Comparison of ENCODE assay signal across 8 cellular contexts in the genomic region with DNA sequence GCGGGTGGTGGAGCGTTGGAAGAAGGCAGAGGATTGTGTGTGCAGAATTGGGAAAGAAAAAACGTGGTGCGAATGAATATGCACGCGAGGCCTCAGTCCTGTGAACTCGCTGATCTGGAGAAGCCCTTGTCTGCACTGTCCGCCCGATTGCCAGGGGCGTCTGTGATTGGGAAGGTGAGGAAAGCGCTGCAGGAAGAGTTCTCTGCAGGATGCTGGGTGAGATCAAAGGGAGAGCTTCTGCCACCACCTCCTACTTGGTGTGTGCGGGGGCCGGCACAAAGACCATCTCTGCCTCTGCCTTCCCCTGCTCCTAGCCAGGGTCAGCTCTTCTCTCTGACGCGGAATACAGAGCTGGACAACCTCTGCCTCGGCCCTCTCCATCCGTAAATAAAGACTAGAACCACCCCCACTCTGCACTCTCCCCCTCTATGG. TPM values are rescaled to one million over a fixed set of nuclear protein-coding genes. Genes with fewer than 3 reads are reported as not detected.
A peak's percentile ranks its signal among the peaks of the same experiment; 100 is the strongest.
DNase-seq lines count a peak whose midpoint lies in the region; ATAC-seq lines count a peak whose summit lies in the region.

No MANE protein-coding gene starts in this region.

- no peak overlapping the region for H3K9ac ChIP-seq in iPS-15b (ENCODE audit: low read depth, low read length)

- H3K27ac Mint-ChIP-seq in activated T-helper 1 cell treated with anti-CD3 and anti-CD28 coated beads, Interleukin-12 subunit alpha, Interleukin-12 subunit beta, Interleukin-2, Interleukin-4 antibody, amounts not matched to agents 30 ng/mL and 10 ng/mL and 1 ng/mL, durations not matched to agents 14 hours and 24 hours and 36 hours, result no peak overlapping the region
- H3K27ac Mint-ChIP-seq in stimulated activated naive B cell treated with anti-CD40 and anti-IgM and Interleukin-4, amounts not matched to agents 10 μg/mL and 1 μg/mL and 100 μg/mL, for 72 hours, result peak overlapping the region; percentile 97

- peaks cover 8% of the 10 kb centered on the region for H3K4me1 ChIP-seq in iPS-15b (ENCODE audit: control insufficient read depth, insufficient read depth, low read length)

- H3K4me3 ChIP-seq in iPS-15b (ENCODE audit: low read depth, low read length), result peak overlapping the region; percentile 77

- no peaks in the 10 kb centered on the region for H3K27me3 ChIP-seq in iPS-15b (ENCODE audit: control insufficient read depth, insufficient read depth, low read length)

- no peak for ATAC-seq in stimulated activated naive B cell treated with anti-CD40 and anti-IgM and Interleukin-4, amounts not matched to agents 10 μg/mL and 1 μg/mL and 100 μg/mL, for 72 hours (replicated peaks)
- no peak for ATAC-seq in GM18861 (IDR thresholded peaks at IDR 0.05; ENCODE audit: unreplicated experiment)
- ATAC-seq in HG03439 (IDR thresholded peaks at IDR 0.05; ENCODE audit: unreplicated experiment), result no peak

- H3K9me3 Mint-ChIP-seq in activated T-helper 1 cell treated with anti-CD3 and anti-CD28 coated beads, Interleukin-12 subunit alpha, Interleukin-12 subunit beta, Interleukin-2, Interleukin-4 antibody, amounts not matched to agents 30 ng/mL and 10 ng/mL and 1 ng/mL, durations not matched to agents 14 hours and 24 hours and 36 hours, result no peaks in the 10 kb centered on the region
- no peaks in the 10 kb centered on the region for H3K9me3 Mint-ChIP-seq in stimulated activated naive B cell treated with anti-CD40 and anti-IgM and Interleukin-4, amounts not matched to agents 10 μg/mL and 1 μg/mL and 100 μg/mL, for 72 hours

- H3K9me3 ChIP-seq in iPS-15b (ENCODE audit: control insufficient read depth, insufficient read depth, low read length), result no peaks in the 10 kb centered on the region

- H3K27me3 Mint-ChIP-seq in activated T-helper 1 cell treated with anti-CD3 and anti-CD28 coated beads, Interleukin-12 subunit alpha, Interleukin-12 subunit beta, Interleukin-2, Interleukin-4 antibody, amounts not matched to agents 30 ng/mL and 10 ng/mL and 1 ng/mL, durations not matched to agents 14 hours and 24 hours and 36 hours (ENCODE audit: insufficient read depth), result no peaks in the 10 kb centered on the region
- no peaks in the 10 kb centered on the region for H3K27me3 Mint-ChIP-seq in stimulated activated naive B cell treated with anti-CD40 and anti-IgM and Interleukin-4, amounts not matched to agents 10 μg/mL and 1 μg/mL and 100 μg/mL, for 72 hours

- H3K4me3 Mint-ChIP-seq in activated T-helper 1 cell treated with anti-CD3 and anti-CD28 coated beads, Interleukin-12 subunit alpha, Interleukin-12 subunit beta, Interleukin-2, Interleukin-4 antibody, amounts not matched to agents 30 ng/mL and 10 ng/mL and 1 ng/mL, durations not matched to agents 14 hours and 24 hours and 36 hours, result peak overlapping the region; percentile 89
- peak overlapping the region; percentile 93 to 98 for H3K4me3 Mint-ChIP-seq in stimulated activated naive B cell treated with anti-CD40 and anti-IgM and Interleukin-4, amounts not matched to agents 10 μg/mL and 1 μg/mL and 100 μg/mL, for 72 hours

- peaks cover 2% of the 10 kb centered on the region for H3K36me3 ChIP-seq in iPS-15b (ENCODE audit: control insufficient read depth, insufficient read depth, low read length)

- peaks cover 25% of the 10 kb centered on the region for H3K4me1 Mint-ChIP-seq in activated T-helper 1 cell treated with anti-CD3 and anti-CD28 coated beads, Interleukin-12 subunit alpha, Interleukin-12 subunit beta, Interleukin-2, Interleukin-4 antibody, amounts not matched to agents 30 ng/mL and 10 ng/mL and 1 ng/mL, durations not matched to agents 14 hours and 24 hours and 36 hours (ENCODE audit: low read depth)
- peaks cover 31 to 49% of the 10 kb centered on the region in 2 donors for H3K4me1 Mint-ChIP-seq in stimulated activated naive B cell treated with anti-CD40 and anti-IgM and Interleukin-4, amounts not matched to agents 10 μg/mL and 1 μg/mL and 100 μg/mL, for 72 hours

- peak; percentile 11 for DNase-seq in NCI-H748 (lab: John Stamatoyannopoulos, UW; ENCODE audit: unreplicated experiment)
- no peak for DNase-seq in NCI-H748 treated with DMSO at 0.1 percent for 48 hours (lab: John Stamatoyannopoulos, UW)
- no peak for DNase-seq in activated T-helper 1 cell treated with anti-CD3 and anti-CD28 coated beads, Interleukin-12 subunit alpha, Interleukin-12 subunit beta, Interleukin-2, Interleukin-4 antibody, amounts not matched to agents 30 ng/mL and 10 ng/mL and 1 ng/mL, durations not matched to agents 14 hours and 24 hours and 36 hours (ENCODE audit: low spot score)
- DNase-seq in stimulated activated naive B cell treated with anti-CD40 and anti-IgM and Interleukin-4, amounts not matched to agents 10 μg/mL and 1 μg/mL and 100 μg/mL, for 72 hours, result no peak
- DNase-seq in SK-N-DZ (ENCODE audit: low spot score), result no peak

- intact Hi-C loops in activated T-helper 1 cell treated with anti-CD3 and anti-CD28 coated beads, Interleukin-12 subunit alpha, Interleukin-12 subunit beta, Interleukin-2, Interleukin-4 antibody, amounts not matched to agents 30 ng/mL and 10 ng/mL and 1 ng/mL, durations not matched to agents 14 hours and 24 hours and 36 hours (cut with micrococcal nuclease), result loop anchor here (1.0 to 2.0 kb wide), 10 partner anchors 23 to 454 kb away; partner anchors contain the start of genes ACLY, CNP, DHX58 and DNAJC7

- H3K36me3 Mint-ChIP-seq in activated T-helper 1 cell treated with anti-CD3 and anti-CD28 coated beads, Interleukin-12 subunit alpha, Interleukin-12 subunit beta, Interleukin-2, Interleukin-4 antibody, amounts not matched to agents 30 ng/mL and 10 ng/mL and 1 ng/mL, durations not matched to agents 14 hours and 24 hours and 36 hours (ENCODE audit: low read depth), result peaks cover 7% of the 10 kb centered on the region
- peaks cover 15 to 18% of the 10 kb centered on the region in 2 donors for H3K36me3 Mint-ChIP-seq in stimulated activated naive B cell treated with anti-CD40 and anti-IgM and Interleukin-4, amounts not matched to agents 10 μg/mL and 1 μg/mL and 100 μg/mL, for 72 hours

RNA-seq across cellular contexts. Expression of gene RAB5C, which starts 0.8 kb away (rescaled TPM):
- 73.3 and 80.0 TPM in 2 replicates for total RNA-seq in activated T-helper 1 cell treated with anti-CD3 and anti-CD28 coated beads, Interleukin-12 subunit alpha, Interleukin-12 subunit beta, Interleukin-2, Interleukin-4 antibody, amounts not matched to agents 30 ng/mL and 10 ng/mL and 1 ng/mL, durations not matched to agents 14 hours and 24 hours and 36 hours
- 88.1 and 90.3 TPM in 2 replicates for polyA plus RNA-seq in SK-N-DZ (2014; cell fraction: cytosol; rRNA removed)
- 51.0 and 78.7 TPM in 2 replicates for polyA plus RNA-seq in SK-N-DZ (2014; cell fraction: nucleus; rRNA removed)

RNA-seq across cellular contexts. Expression of gene KCNH4, which starts 25.3 kb away (rescaled TPM):
- total RNA-seq in activated T-helper 1 cell treated with anti-CD3 and anti-CD28 coated beads, Interleukin-12 subunit alpha, Interleukin-12 subunit beta, Interleukin-2, Interleukin-4 antibody, amounts not matched to agents 30 ng/mL and 10 ng/mL and 1 ng/mL, durations not matched to agents 14 hours and 24 hours and 36 hours, result 1.7 and 1.9 TPM in 2 replicates
- 4.0 TPM in 2 replicates for polyA plus RNA-seq in SK-N-DZ (2014; cell fraction: cytosol; rRNA removed)
- 8.6 and 10.0 TPM in 2 replicates for polyA plus RNA-seq in SK-N-DZ (2014; cell fraction: nucleus; rRNA removed)

RNA-seq across cellular contexts. Expression of gene HCRT, which starts 29.6 kb away (rescaled TPM):
- total RNA-seq in activated T-helper 1 cell treated with anti-CD3 and anti-CD28 coated beads, Interleukin-12 subunit alpha, Interleukin-12 subunit beta, Interleukin-2, Interleukin-4 antibody, amounts not matched to agents 30 ng/mL and 10 ng/mL and 1 ng/mL, durations not matched to agents 14 hours and 24 hours and 36 hours, result not detected in 2 replicates
- polyA plus RNA-seq in SK-N-DZ (2014; cell fraction: cytosol; rRNA removed), result 5.2 and 24.4 TPM in 2 replicates
- 3.8 and 17.4 TPM in 2 replicates for polyA plus RNA-seq in SK-N-DZ (2014; cell fraction: nucleus; rRNA removed)

RNA-seq across cellular contexts. Expression of gene HSPB9, which starts 33.0 kb away (rescaled TPM):
- 0.10 TPM in 1 of 2 replicates, not detected in the other for total RNA-seq in activated T-helper 1 cell treated with anti-CD3 and anti-CD28 coated beads, Interleukin-12 subunit alpha, Interleukin-12 subunit beta, Interleukin-2, Interleukin-4 antibody, amounts not matched to agents 30 ng/mL and 10 ng/mL and 1 ng/mL, durations not matched to agents 14 hours and 24 hours and 36 hours
- polyA plus RNA-seq in SK-N-DZ (2014; cell fraction: cytosol; rRNA removed), result 0.72 and 2.0 TPM in 2 replicates
- polyA plus RNA-seq in SK-N-DZ (2014; cell fraction: nucleus; rRNA removed), result 1.3 and 3.3 TPM in 2 replicates

RNA-seq across cellular contexts. Expression of gene KAT2A, which starts 34.5 kb away (rescaled TPM):
- total RNA-seq in activated T-helper 1 cell treated with anti-CD3 and anti-CD28 coated beads, Interleukin-12 subunit alpha, Interleukin-12 subunit beta, Interleukin-2, Interleukin-4 antibody, amounts not matched to agents 30 ng/mL and 10 ng/mL and 1 ng/mL, durations not matched to agents 14 hours and 24 hours and 36 hours, result 70.8 and 76.9 TPM in 2 replicates
- polyA plus RNA-seq in SK-N-DZ (2014; cell fraction: cytosol; rRNA removed), result 36.0 and 46.1 TPM in 2 replicates
- 477 and 734 TPM in 2 replicates for polyA plus RNA-seq in SK-N-DZ (2014; cell fraction: nucleus; rRNA removed)
